In the genomic region with DNA sequence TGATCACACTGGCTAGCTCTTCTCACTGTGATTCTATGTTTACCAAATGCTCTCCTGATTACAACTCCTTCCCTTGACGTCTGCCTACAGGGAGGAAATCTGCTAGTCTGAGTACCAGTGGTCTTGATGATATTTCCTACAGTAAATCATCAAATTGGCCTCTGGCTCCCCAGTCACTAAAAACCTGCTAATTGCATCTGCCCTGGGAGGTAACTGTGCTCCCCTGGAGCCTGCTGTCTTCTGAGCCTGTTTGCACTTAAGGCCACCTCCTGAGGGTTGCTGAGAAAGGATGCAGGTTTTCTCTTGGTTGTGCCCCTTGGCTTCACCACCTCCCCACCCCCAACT, we compare ENCODE assay signal across 21 cellular contexts. TPM values are rescaled to one million over a fixed set of nuclear protein-coding genes. Genes with fewer than 3 reads are reported as not detected.
DNase-seq lines count a peak whose midpoint lies in the region; ATAC-seq, FAIRE-seq and TF ChIP-seq lines count a peak whose summit lies in the region.
"Had no signal": no experiment of that assay in that cellular context is flagged by ENCODE, and none has a peak within 500 bp of the region (broad histone marks: within the 10 kb centered on the region; RNA-seq: fewer than 3 reads in every experiment).

No MANE protein-coding gene starts in this region.

- no peaks in the 10 kb centered on the region for H3K9me3 ChIP-seq in lower lobe of right lung

- peaks cover 9% of the 10 kb centered on the region for H3K36me3 Mint-ChIP-seq in activated naive CD4-positive, alpha-beta T cell treated with anti-CD3 and anti-CD28 coated beads, Interleukin-2, amount 50 U/mL, for 24 hours
- H3K36me3 Mint-ChIP-seq in activated naive CD4-positive, alpha-beta T cell treated with anti-CD3 and anti-CD28 coated beads, Interleukin-2, amount 10 ng/mL, durations not matched to agents 7 days and 5 days = peaks cover 6% of the 10 kb centered on the region
- peaks cover 7% of the 10 kb centered on the region for H3K36me3 Mint-ChIP-seq in activated T-helper 17 cell treated with anti-CD3 and anti-CD28 coated beads, Interleukin-2, amount 50 U/mL, for 72 hours (ENCODE audit: low read depth)

- H3K4me1 Mint-ChIP-seq in activated naive CD4-positive, alpha-beta T cell treated with anti-CD3 and anti-CD28 coated beads, Interleukin-2, amount 50 U/mL, for 24 hours = peaks cover 83% of the 10 kb centered on the region
- H3K4me1 Mint-ChIP-seq in activated naive CD4-positive, alpha-beta T cell treated with anti-CD3 and anti-CD28 coated beads, Interleukin-2, amount 10 ng/mL, durations not matched to agents 7 days and 5 days = peaks cover 35% of the 10 kb centered on the region
- H3K4me1 Mint-ChIP-seq in activated T-helper 17 cell treated with anti-CD3 and anti-CD28 coated beads, Interleukin-2, amount 50 U/mL, for 72 hours = peaks cover 33% of the 10 kb centered on the region

- no peak overlapping the region for H3K4me3 ChIP-seq in lower lobe of right lung

- no peaks in the 10 kb centered on the region for H3K27me3 Mint-ChIP-seq in activated naive CD4-positive, alpha-beta T cell treated with anti-CD3 and anti-CD28 coated beads, Interleukin-2, amount 50 U/mL, for 24 hours
- H3K27me3 Mint-ChIP-seq in activated naive CD4-positive, alpha-beta T cell treated with anti-CD3 and anti-CD28 coated beads, Interleukin-2, amount 10 ng/mL, durations not matched to agents 7 days and 5 days = no peaks in the 10 kb centered on the region
- H3K27me3 Mint-ChIP-seq in activated T-helper 17 cell treated with anti-CD3 and anti-CD28 coated beads, Interleukin-2, amount 50 U/mL, for 72 hours = no peaks in the 10 kb centered on the region
- H3K27me3 Mint-ChIP-seq: activated CD4-positive, alpha-beta T cell treated with anti-CD3 and anti-CD28 coated beads, Interleukin-2, amount 10 ng/mL, durations not matched to agents 7 days and 5 days; CD4-positive, alpha-beta memory T cell; progenitor cell of endocrine pancreas; stimulated activated naive CD8-positive, alpha-beta T cell treated with anti-CD3 and anti-CD28 coated beads, Interleukin-15, Interleukin-2, amounts not matched to agents 100 ng/mL and 50 ng/mL, for 24 hours had no signal

- DNase-seq in activated naive CD4-positive, alpha-beta T cell treated with anti-CD3 and anti-CD28 coated beads, Interleukin-2, amount 10 ng/mL, durations not matched to agents 7 days and 5 days = no peak
- no peak for DNase-seq in lower lobe of right lung
- DNase-seq in substantia nigra (lab: John Stamatoyannopoulos, UW) = no peak
- no peak for DNase-seq in GM19239 (ENCODE audit: insufficient read length, low spot score)
- DNase-seq in putamen (ENCODE audit: low spot score) = no peak
- no peak for DNase-seq in iPS-NIHi11 (ENCODE audit: low spot score)
- DNase-seq: 8988T; activated CD4-positive, alpha-beta T cell treated with anti-CD3 and anti-CD28 coated beads, Interleukin-2, amount 10 ng/mL, durations not matched to agents 7 days and 5 days; activated naive CD4-positive, alpha-beta T cell treated with anti-CD3 and anti-CD28 coated beads for 36 hours; activated T-cell treated with anti-CD3 and anti-CD28 coated beads, Interleukin-2, amount 50 U/mL, for 72 hours; CD4-positive, alpha-beta memory T cell; H9; NCI-H1105; NCI-H2029; SHP77 treated with DMSO at 0.1 percent for 48 hours; stimulated activated CD4-positive, alpha-beta T cell treated with anti-CD3 and anti-CD28 coated beads, Interleukin-15, amount 100 ng/mL, for 24 hours had no signal

- H3K4me3 Mint-ChIP-seq in activated naive CD4-positive, alpha-beta T cell treated with anti-CD3 and anti-CD28 coated beads, Interleukin-2, amount 50 U/mL, for 24 hours = no peak overlapping the region
- H3K4me3 Mint-ChIP-seq in activated naive CD4-positive, alpha-beta T cell treated with anti-CD3 and anti-CD28 coated beads, Interleukin-2, amount 10 ng/mL, durations not matched to agents 7 days and 5 days = no peak overlapping the region
- no peak overlapping the region for H3K4me3 Mint-ChIP-seq in activated T-helper 17 cell treated with anti-CD3 and anti-CD28 coated beads, Interleukin-2, amount 50 U/mL, for 72 hours
- H3K4me3 Mint-ChIP-seq: activated CD4-positive, alpha-beta T cell treated with anti-CD3 and anti-CD28 coated beads, Interleukin-2, amount 10 ng/mL, durations not matched to agents 7 days and 5 days; activated naive CD4-positive, alpha-beta T cell treated with anti-CD3 and anti-CD28 coated beads for 36 hours; activated T-cell treated with anti-CD3 and anti-CD28 coated beads, Interleukin-2, amount 50 U/mL, for 72 hours; CD4-positive, alpha-beta memory T cell; H9; stimulated activated naive CD8-positive, alpha-beta T cell treated with anti-CD3 and anti-CD28 coated beads, Interleukin-15, Interleukin-2, amounts not matched to agents 100 ng/mL and 50 ng/mL, for 24 hours had no signal

- H3K27ac Mint-ChIP-seq in activated naive CD4-positive, alpha-beta T cell treated with anti-CD3 and anti-CD28 coated beads, Interleukin-2, amount 50 U/mL, for 24 hours = peak overlapping the region; percentile 60
- no peak overlapping the region for H3K27ac Mint-ChIP-seq in activated naive CD4-positive, alpha-beta T cell treated with anti-CD3 and anti-CD28 coated beads, Interleukin-2, amount 10 ng/mL, durations not matched to agents 7 days and 5 days
- peak overlapping the region; percentile 29 for H3K27ac Mint-ChIP-seq in activated T-helper 17 cell treated with anti-CD3 and anti-CD28 coated beads, Interleukin-2, amount 50 U/mL, for 72 hours
- H3K27ac Mint-ChIP-seq: activated CD4-positive, alpha-beta T cell treated with anti-CD3 and anti-CD28 coated beads, Interleukin-2, amount 10 ng/mL, durations not matched to agents 7 days and 5 days; activated T-cell treated with anti-CD3 and anti-CD28 coated beads, Interleukin-2, amount 50 U/mL, for 72 hours; H9; progenitor cell of endocrine pancreas had no signal

- H3K4me1 ChIP-seq in lower lobe of right lung = peaks cover 51% of the 10 kb centered on the region

- no peak for TF ChIP-seq CTCF in lower lobe of right lung (IDR thresholded peaks at IDR 0.05)

- no peak for FAIRE-seq in GM19239 (lab: Jason Lieb, UNC)

- H3K27me3 ChIP-seq in lower lobe of right lung (ENCODE audit: low read depth) = no peaks in the 10 kb centered on the region

- H3K9me3 Mint-ChIP-seq in activated naive CD4-positive, alpha-beta T cell treated with anti-CD3 and anti-CD28 coated beads, Interleukin-2, amount 50 U/mL, for 24 hours = no peaks in the 10 kb centered on the region
- H3K9me3 Mint-ChIP-seq in activated naive CD4-positive, alpha-beta T cell treated with anti-CD3 and anti-CD28 coated beads, Interleukin-2, amount 10 ng/mL, durations not matched to agents 7 days and 5 days = no peaks in the 10 kb centered on the region
- no peaks in the 10 kb centered on the region for H3K9me3 Mint-ChIP-seq in activated T-helper 17 cell treated with anti-CD3 and anti-CD28 coated beads, Interleukin-2, amount 50 U/mL, for 72 hours
- H3K9me3 Mint-ChIP-seq: activated CD4-positive, alpha-beta T cell treated with anti-CD3 and anti-CD28 coated beads, Interleukin-2, amount 10 ng/mL, durations not matched to agents 7 days and 5 days; activated naive CD4-positive, alpha-beta T cell treated with anti-CD3 and anti-CD28 coated beads for 36 hours; activated T-cell treated with anti-CD3 and anti-CD28 coated beads, Interleukin-2, amount 50 U/mL, for 72 hours; CD4-positive, alpha-beta memory T cell; H9; stimulated activated naive CD8-positive, alpha-beta T cell treated with anti-CD3 and anti-CD28 coated beads, Interleukin-15, Interleukin-2, amounts not matched to agents 100 ng/mL and 50 ng/mL, for 24 hours had no signal

- CTCF ChIA-PET in activated naive CD4-positive, alpha-beta T cell treated with anti-CD3 and anti-CD28 coated beads, Interleukin-2, amount 10 ng/mL, durations not matched to agents 7 days and 5 days (lab: Charles Lee) = interaction anchor here (1.5 kb wide), 1 partner anchor 39 kb away, joined by 3 read pairs; no protein-coding TSS in a partner anchor

- intact Hi-C loops in lower lobe of right lung (cut with DNase I) = no loop called here

- no peaks in the 10 kb centered on the region for H3K36me3 ChIP-seq in lower lobe of right lung

- H3K27ac ChIP-seq in lower lobe of right lung (peak overlapping the region; percentile 61), substantia nigra (ENCODE audit: low read depth, low read length, poor library complexity, severe bottlenecking) (peak overlapping the region; percentile 8)

- ATAC-seq in activated T-helper 17 cell treated with anti-CD3 and anti-CD28 coated beads, Interleukin-2, amount 50 U/mL, for 72 hours (replicated peaks) = no peak
- ATAC-seq in lower lobe of right lung = no peak
- ATAC-seq: activated T-cell treated with anti-CD3 and anti-CD28 coated beads, Interleukin-2, amount 50 U/mL, for 72 hours; Panc1 had no signal

RNA-seq across cellular contexts. Expression of a gene that starts 56.0 kb away (rescaled TPM):
- total RNA-seq in activated T-helper 17 cell treated with anti-CD3 and anti-CD28 coated beads, Interleukin-2, amount 50 U/mL, for 72 hours = 100 to 1,000 TPM in 1 of 2 donors, 10 to 100 TPM in 1; 77.4 to 106 TPM
- total RNA-seq in lower lobe of right lung = 60.1 TPM
